Comparison of ENCODE assay signal across 8 cellular contexts in the genomic region with DNA sequence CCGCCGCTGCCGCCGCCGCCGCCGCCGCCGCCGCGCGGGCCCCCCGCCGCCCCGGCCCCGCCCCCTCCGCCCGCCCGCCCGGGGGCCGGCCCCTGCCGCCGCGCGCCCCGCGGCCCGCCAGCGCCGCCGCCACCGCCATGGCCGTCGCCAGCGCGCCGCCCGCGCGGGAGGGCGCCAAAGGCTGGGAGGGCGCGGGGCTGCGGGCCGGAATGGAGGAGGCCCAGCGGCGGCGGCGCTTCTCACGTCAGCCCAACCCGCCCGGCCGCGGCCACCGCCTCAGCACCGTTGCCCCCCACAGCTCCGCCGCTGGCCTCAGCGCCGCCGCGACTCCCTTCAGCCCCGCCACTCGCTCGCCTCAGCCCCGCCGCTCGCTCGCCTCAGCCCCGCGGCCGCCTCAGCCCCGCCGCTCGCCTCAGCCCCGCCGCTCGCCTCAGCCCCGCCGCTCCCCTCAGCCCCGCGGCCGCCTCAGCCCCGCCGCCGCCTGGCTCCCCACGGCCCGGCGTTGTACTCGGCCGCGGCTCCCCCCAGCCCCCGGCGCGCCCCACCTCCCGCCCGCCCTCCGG. TPM values are rescaled to one million over a fixed set of nuclear protein-coding genes. Genes with fewer than 3 reads are reported as not detected.
DNase-seq lines count a peak whose midpoint lies in the region; ATAC-seq and TF ChIP-seq lines count a peak whose summit lies in the region.

A gene (minus strand): TSS at position 510 of the 563 bp plus-strand sequence. CDS start 569 bp downstream, outside the sequence.

- TF ChIP-seq CTCF in GM10266 (IDR thresholded peaks at IDR 0.05; ENCODE audit: control insufficient read depth, insufficient read depth, low read depth, missing control alignments) (peak; percentile 8), LNCaP clone FGC (IDR thresholded peaks at IDR 0.05; ENCODE audit: control insufficient read depth, extremely low read depth, insufficient read depth) (no peak)

- DNase-seq in GM10266 (ENCODE audit: extremely low spot score), result peak; percentile 91
- no peak for DNase-seq in LNCaP clone FGC (ENCODE audit: low read depth)
- peak; percentile 24 to 36 for DNase-seq in activated CD4-positive, alpha-beta T cell treated with anti-CD3 and anti-CD28 coated beads, Interleukin-2, amount 50 U/mL, for 48 hours
- peak; percentile 35 for DNase-seq in midbrain (lab: John Stamatoyannopoulos, UW)
- DNase-seq in stimulated activated naive CD8-positive, alpha-beta T cell treated with anti-CD3 and anti-CD28 coated beads, Interleukin-15, Interleukin-2, amounts not matched to agents 100 U/mL and 50 U/mL, for 24 hours, result peak; percentile 51
- DNase-seq in cortex of kidney (lab: John Stamatoyannopoulos, UW), result no peak

- peak within 1 kb of the TSS; percentile 78 for H3K4me3 ChIP-seq in LNCaP clone FGC (ENCODE audit: low read depth, low read length)

- in situ Hi-C loops in endometrial microvascular endothelial cells (cut with HindIII; ENCODE audit: inconsistent ontology term, low pct_unique_long_range_greater_than_20kb, low sequenced_read_pairs), result no loop called here

- ATAC-seq in GM21825 (IDR thresholded peaks at IDR 0.05; ENCODE audit: unreplicated experiment), result peak; percentile 35
- ATAC-seq in stimulated activated naive CD8-positive, alpha-beta T cell treated with anti-CD3 and anti-CD28 coated beads, Interleukin-15, Interleukin-2, amounts not matched to agents 100 U/mL and 50 U/mL, for 24 hours, result peak; percentile 65

RNA-seq across cellular contexts. Expression of the gene that starts here (rescaled TPM):
- total RNA-seq in endometrial microvascular endothelial cells (ENCODE audit: inconsistent ontology term), result 49.0 TPM

Comparison
In these comparisons a context has a peak if more than half of its experiments do, and no peak if none do; other contexts are left out.
1. DNase-seq: peak in GM10266 (single experiment), activated CD4-positive, alpha-beta T cell treated with anti-CD3 and anti-CD28 coated beads, Interleukin-2, amount 50 U/mL, for 48 hours (2 of 2), midbrain (single experiment) and stimulated activated naive CD8-positive, alpha-beta T cell treated with anti-CD3 and anti-CD28 coated beads, Interleukin-15, Interleukin-2, amounts not matched to agents 100 U/mL and 50 U/mL, for 24 hours (single experiment); none in LNCaP clone FGC (single experiment) and cortex of kidney (single experiment).